Comparison of ENCODE assay signal across 8 cellular contexts in genomic region chr22:28009272-28009827, GRCh38.
A peak's percentile ranks its signal among the peaks of the same experiment; 100 is the strongest.
DNase-seq lines count a peak whose midpoint lies in the region; ATAC-seq and TF ChIP-seq lines count a peak whose summit lies in the region.

No MANE protein-coding gene starts in this region.

- H3K9me3 Mint-ChIP-seq in activated CD4-positive, alpha-beta T cell treated with anti-CD3 and anti-CD28 coated beads, Interleukin-2, amount 10 ng/mL, durations not matched to agents 24 days and 14 days = no peaks in the 10 kb centered on the region

- H3K9me3 ChIP-seq in AG04450 (ENCODE audit: control insufficient read depth, insufficient read depth, low read length) = no peaks in the 10 kb centered on the region

- no peaks in the 10 kb centered on the region for H3K27me3 Mint-ChIP-seq in activated CD4-positive, alpha-beta T cell treated with anti-CD3 and anti-CD28 coated beads, Interleukin-2, amount 10 ng/mL, durations not matched to agents 24 days and 14 days

- DNase-seq in AG04450 (ENCODE audit: low read depth, low spot score) (peak; percentile 67), GM19240 (ENCODE audit: insufficient read length, low spot score) (peak; percentile 95), NCI-H2227 (lab: John Stamatoyannopoulos, UW; ENCODE audit: unreplicated experiment) (peak; percentile 79), dedifferentiated amniotic fluid mesenchymal stem cell (ENCODE audit: extremely low spot score) (peak; percentile 71), lower leg skin (ENCODE audit: low spot score in 2 of 2) (peak; percentile 52 to 93)
- DNase-seq in activated CD4-positive, alpha-beta T cell treated with anti-CD3 and anti-CD28 coated beads, Interleukin-2, amount 10 ng/mL, durations not matched to agents 24 days and 14 days = peak; percentile 92
- peak; percentile 69 to 70 for DNase-seq in stimulated activated CD4-positive, alpha-beta T cell treated with anti-CD3 and anti-CD28 coated beads, Interleukin-4, amount 100 ng/mL, for 4 hours

- TF ChIP-seq CTCF in AG04450 (IDR thresholded peaks at IDR 0.05; ENCODE audit: low read depth, low read length) (peak; percentile 98), lower leg skin (IDR thresholded peaks at IDR 0.05) (peak in 1 of 3 donors; percentile 80)

- no peak overlapping the region for H3K27ac ChIP-seq in AG04450 (ENCODE audit: low read depth, low read length)

- CTCF ChIA-PET in AG04450 (lab: Charles Lee) = interaction anchor here (0.6 to 3.5 kb wide), 4 partner anchors 116 to 431 kb away, joined by 4 to 17 read pairs (median 5); no protein-coding TSS in a partner anchor

- no peak overlapping the region for H3K4me3 ChIP-seq in AG04450 (ENCODE audit: low read depth, low read length)
- no peak overlapping the region for H3K4me3 ChIP-seq in lower leg skin (ENCODE audit: low read depth, poor library complexity, severe bottlenecking)

- H3K27me3 ChIP-seq in AG04450 (ENCODE audit: control insufficient read depth, insufficient read depth, low read length) = no peaks in the 10 kb centered on the region

- POLR2A ChIA-PET in AG04450 (lab: Yijun Ruan, JAX) = no interaction called here

- TF ChIP-seq POLR2A in lower leg skin (IDR thresholded peaks at IDR 0.05) = no peak

- WGBS in lower leg skin, 2 donors = 13 to 14% methylated on average over 14 of the region's 14 CpGs

- H3K36me3 Mint-ChIP-seq in activated CD4-positive, alpha-beta T cell treated with anti-CD3 and anti-CD28 coated beads, Interleukin-2, amount 10 ng/mL, durations not matched to agents 24 days and 14 days (ENCODE audit: low read depth) = no peaks in the 10 kb centered on the region

- no peak for ATAC-seq in HG02759 (IDR thresholded peaks at IDR 0.05; ENCODE audit: unreplicated experiment)

- H3K4me1 Mint-ChIP-seq in activated CD4-positive, alpha-beta T cell treated with anti-CD3 and anti-CD28 coated beads, Interleukin-2, amount 10 ng/mL, durations not matched to agents 24 days and 14 days = no peaks in the 10 kb centered on the region

- H3K27ac Mint-ChIP-seq in activated CD4-positive, alpha-beta T cell treated with anti-CD3 and anti-CD28 coated beads, Interleukin-2, amount 10 ng/mL, durations not matched to agents 24 days and 14 days = no peak overlapping the region

- H3K4me3 Mint-ChIP-seq in activated CD4-positive, alpha-beta T cell treated with anti-CD3 and anti-CD28 coated beads, Interleukin-2, amount 10 ng/mL, durations not matched to agents 24 days and 14 days = no peak overlapping the region

- intact Hi-C loops in activated CD4-positive, alpha-beta T cell treated with anti-CD3 and anti-CD28 coated beads, Interleukin-2, amount 10 ng/mL, durations not matched to agents 24 days and 14 days (cut with micrococcal nuclease) = loop anchor here (1.0 kb wide), 1 partner anchor 123 kb away; no protein-coding TSS in a partner anchor
- intact Hi-C loops in lower leg skin (cut with DNase I; ENCODE audit: low total_unique reads) = loop anchor here (2.0 kb wide), 1 partner anchor 123 kb away; no protein-coding TSS in a partner anchor
